11 cellular contexts compared by ENCODE assay signal in the genomic region with DNA sequence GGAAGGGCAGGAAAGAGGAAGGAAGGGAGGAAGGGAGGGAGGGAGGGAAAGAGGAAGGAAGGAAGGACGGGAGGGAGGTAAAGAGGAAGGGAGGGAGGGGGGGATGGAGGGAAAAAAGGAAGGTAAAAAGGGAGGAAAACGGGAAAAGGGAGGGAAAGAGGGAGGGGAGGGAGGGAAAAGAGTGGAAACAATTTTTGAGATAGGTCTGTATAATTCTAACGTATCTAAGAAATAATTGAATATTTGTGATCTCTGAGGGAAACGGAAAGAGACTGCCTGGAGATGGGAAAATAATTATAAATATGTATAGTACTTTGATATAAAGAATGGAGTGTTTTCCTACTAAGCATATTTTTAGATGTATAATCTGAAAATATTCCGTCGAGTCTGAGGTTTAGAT.
"Had no signal": no experiment of that assay in that cellular context is flagged by ENCODE, and none has a peak within 500 bp of the region (broad histone marks: within the 10 kb centered on the region; RNA-seq: fewer than 3 reads in every experiment).

No MANE protein-coding gene starts in this region.

- H3K4me3 ChIP-seq: GM23248, GM23338, HAP-1 had no signal

- H3K4me2 ChIP-seq: GM23338 had no signal

- FAIRE-seq: H1, H54 had no signal

- ATAC-seq: GM23338, HCT116 had no signal

- H2AFZ ChIP-seq: GM23248, GM23338 had no signal

- H3K36me3 ChIP-seq: HAP-1 had no signal

- H3K9me3 ChIP-seq: HAP-1 had no signal

- H3K27ac ChIP-seq: GM23248 had no signal

- H3K9ac ChIP-seq: GM23248 had no signal

- H3K4me3 Mint-ChIP-seq: GM23338, H9, HFFc6 had no signal

- DNase-seq: GM23248, GOT3, H7, H9, HCEC 1CT, HFFc6 had no signal

- H3K27ac Mint-ChIP-seq: GM23338, H9, HFFc6 had no signal

- H3K4me1 ChIP-seq: HAP-1 had no signal
